ENCODE assay signal across 9 cellular contexts in the genomic region with DNA sequence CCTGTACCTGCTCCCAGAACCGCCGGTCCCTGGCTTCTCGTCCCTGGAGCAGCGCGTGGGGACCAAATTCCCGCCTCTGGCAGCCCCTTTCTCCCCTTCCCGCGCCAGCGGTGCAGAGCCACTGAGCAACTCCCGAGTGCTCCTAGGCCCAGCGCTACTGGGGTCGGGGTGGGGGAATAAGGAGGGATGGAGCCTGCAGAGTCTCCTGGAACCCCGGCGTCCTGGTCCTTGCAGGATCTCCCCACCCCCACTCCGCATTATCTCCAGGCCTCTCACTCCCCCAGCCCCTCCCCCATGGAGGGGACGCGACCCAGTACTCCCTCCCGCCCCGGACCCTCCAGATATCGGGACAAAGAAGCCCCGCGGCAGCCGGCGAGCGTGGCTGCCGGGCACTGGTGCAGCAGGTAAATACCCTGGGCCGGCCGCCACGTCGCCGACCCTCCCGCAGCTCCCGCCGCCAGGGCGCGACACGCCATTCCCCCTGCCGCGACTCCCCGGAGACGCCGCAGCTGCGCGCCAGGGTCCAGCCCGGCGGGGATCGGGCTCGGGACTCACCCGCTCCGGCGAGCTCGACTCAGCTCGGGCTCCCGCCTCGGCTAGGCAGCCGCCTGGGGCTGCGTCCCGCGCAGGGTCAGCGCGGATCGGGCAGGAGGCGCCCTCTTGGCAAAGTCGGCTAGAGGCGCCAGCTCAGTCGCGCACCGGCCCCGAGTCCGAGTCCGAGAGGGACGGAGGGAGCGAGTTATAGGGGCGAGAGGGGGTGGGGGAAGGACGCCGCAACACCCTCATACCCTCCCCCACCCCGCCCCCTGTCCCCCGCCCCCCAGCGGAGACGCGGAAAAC. TPM values are rescaled to one million over a fixed set of nuclear protein-coding genes. Genes with fewer than 3 reads are reported as not detected.
DNase-seq lines count a peak whose midpoint lies in the region; ATAC-seq, FAIRE-seq and TF ChIP-seq lines count a peak whose summit lies in the region.
"Had no signal": no experiment of that assay in that cellular context is flagged by ENCODE, and none has a peak within 500 bp of the region (broad histone marks: within the 10 kb centered on the region; RNA-seq: fewer than 3 reads in every experiment).

No MANE protein-coding gene starts in this region.

- TF ChIP-seq CTCF in WERI-Rb-1 (IDR thresholded peaks at IDR 0.05; ENCODE audit: low read depth, low read length) = no peak
- TF ChIP-seq CTCF in ovary (IDR thresholded peaks at IDR 0.05) = no peak

- no peak for FAIRE-seq in frontal cortex (lab: Jason Lieb, UNC)

- H3K27ac ChIP-seq in WERI-Rb-1 (no peak overlapping the region), ovary (no peak overlapping the region)

- TF ChIP-seq EP300 in ovary (IDR thresholded peaks at IDR 0.05) = no peak

- peak; percentile 7 for DNase-seq in NCI-H345 (lab: John Stamatoyannopoulos, UW)
- DNase-seq in NCI-H345 treated with DMSO at 0.1 percent for 48 hours (lab: John Stamatoyannopoulos, UW; ENCODE audit: unreplicated experiment) = no peak
- peak; percentile 50 for DNase-seq in WERI-Rb-1
- peak; percentile 55 to 63 for DNase-seq in frontal cortex (ENCODE audit: low spot score in 2 of 2)
- DNase-seq in ovary = peak; percentile 31 to 65 (median 42)
- no peak for DNase-seq in SHP77 treated with DMSO at 0.1 percent for 48 hours (lab: John Stamatoyannopoulos, UW)

- no peaks in the 10 kb centered on the region for H3K9me3 ChIP-seq in WERI-Rb-1 (ENCODE audit: severe bottlenecking)
- no peaks in the 10 kb centered on the region for H3K9me3 ChIP-seq in ovary

- intact Hi-C loops in ovary (cut with DNase I) = loop anchor here in 1 of 4 donors (10.0 kb wide), 1 partner anchor 132 kb away; no protein-coding TSS in a partner anchor

- TF ChIP-seq POLR2A in ovary (IDR thresholded peaks at IDR 0.05) = no peak

- ATAC-seq in HG03342 (IDR thresholded peaks at IDR 0.05; ENCODE audit: unreplicated experiment) (no peak), HG02938 (IDR thresholded peaks at IDR 0.05; ENCODE audit: unreplicated experiment) (no peak)

- H3K4me1 ChIP-seq in ovary (ENCODE audit: insufficient read depth) = peaks cover 11% of the 10 kb centered on the region

- peak overlapping the region; percentile 38 for H3K4me3 ChIP-seq in WERI-Rb-1 (ENCODE audit: low read depth, low read length)
- H3K4me3 ChIP-seq in ovary = peak overlapping the region; percentile 31

- H3K27me3 ChIP-seq in WERI-Rb-1 (ENCODE audit: insufficient read depth, low read depth, severe bottlenecking) (peaks cover 76% of the 10 kb centered on the region), ovary (peaks cover 13% of the 10 kb centered on the region)

- H3K36me3 ChIP-seq in WERI-Rb-1 = no peaks in the 10 kb centered on the region
- H3K36me3 ChIP-seq in ovary = no peaks in the 10 kb centered on the region

- WGBS in ovary, 3 donors = 1 to 2% (median 2%) methylated on average over 56 to 81 of the region's 81 CpGs

RNA-seq across cellular contexts. Expression of a gene that starts 1.2 kb away (rescaled TPM):
- total RNA-seq in frontal cortex (12.6 TPM), ovary (1 to 10 TPM in 1 of 7 donors, under 1 TPM in 6; 0.13 to 2.2 (median 0.36) TPM)
- under 1 TPM; 0.13 to 0.35 TPM for polyA plus RNA-seq in ovary
- total RNA-seq: renal cortical epithelial cell had no signal

Comparison
In these comparisons a context has a peak if more than half of its experiments do, and no peak if none do; other contexts are left out.
1. DNase-seq: peak in NCI-H345 (single experiment), WERI-Rb-1 (single experiment), frontal cortex (2 of 2) and ovary (5 of 5); none in NCI-H345 treated with DMSO at 0.1 percent for 48 hours (single experiment) and SHP77 treated with DMSO at 0.1 percent for 48 hours (single experiment).